Comparison of ENCODE assay signal across 2 cellular contexts in the genomic region with DNA sequence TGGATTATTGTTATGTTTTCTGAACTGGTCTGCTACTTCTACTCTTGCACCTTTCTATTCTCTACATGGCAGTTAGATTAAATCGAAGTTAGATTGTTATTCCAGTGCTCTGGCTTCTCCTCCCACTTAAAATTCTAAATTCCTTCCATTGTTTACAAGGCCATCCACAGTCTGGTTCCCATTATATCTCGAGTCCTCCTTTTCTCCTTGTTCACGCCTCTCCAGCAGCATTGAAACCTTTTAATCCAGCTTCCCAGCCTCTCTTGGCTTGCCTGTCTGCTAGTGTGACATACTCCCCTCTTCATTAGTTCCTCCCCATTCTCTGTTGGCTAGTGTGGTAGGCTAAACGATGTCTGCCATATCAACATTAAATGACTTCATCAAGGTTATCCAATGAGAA.
TF ChIP-seq lines count a peak whose summit lies in the region.

No MANE protein-coding gene starts in this region.

TF ChIP-seq in GM23338, 12 proteins besides CTCF, POLR2A, EP300 and RAD21 (continues in another document):
- TF ChIP-seq, protein P1, sequence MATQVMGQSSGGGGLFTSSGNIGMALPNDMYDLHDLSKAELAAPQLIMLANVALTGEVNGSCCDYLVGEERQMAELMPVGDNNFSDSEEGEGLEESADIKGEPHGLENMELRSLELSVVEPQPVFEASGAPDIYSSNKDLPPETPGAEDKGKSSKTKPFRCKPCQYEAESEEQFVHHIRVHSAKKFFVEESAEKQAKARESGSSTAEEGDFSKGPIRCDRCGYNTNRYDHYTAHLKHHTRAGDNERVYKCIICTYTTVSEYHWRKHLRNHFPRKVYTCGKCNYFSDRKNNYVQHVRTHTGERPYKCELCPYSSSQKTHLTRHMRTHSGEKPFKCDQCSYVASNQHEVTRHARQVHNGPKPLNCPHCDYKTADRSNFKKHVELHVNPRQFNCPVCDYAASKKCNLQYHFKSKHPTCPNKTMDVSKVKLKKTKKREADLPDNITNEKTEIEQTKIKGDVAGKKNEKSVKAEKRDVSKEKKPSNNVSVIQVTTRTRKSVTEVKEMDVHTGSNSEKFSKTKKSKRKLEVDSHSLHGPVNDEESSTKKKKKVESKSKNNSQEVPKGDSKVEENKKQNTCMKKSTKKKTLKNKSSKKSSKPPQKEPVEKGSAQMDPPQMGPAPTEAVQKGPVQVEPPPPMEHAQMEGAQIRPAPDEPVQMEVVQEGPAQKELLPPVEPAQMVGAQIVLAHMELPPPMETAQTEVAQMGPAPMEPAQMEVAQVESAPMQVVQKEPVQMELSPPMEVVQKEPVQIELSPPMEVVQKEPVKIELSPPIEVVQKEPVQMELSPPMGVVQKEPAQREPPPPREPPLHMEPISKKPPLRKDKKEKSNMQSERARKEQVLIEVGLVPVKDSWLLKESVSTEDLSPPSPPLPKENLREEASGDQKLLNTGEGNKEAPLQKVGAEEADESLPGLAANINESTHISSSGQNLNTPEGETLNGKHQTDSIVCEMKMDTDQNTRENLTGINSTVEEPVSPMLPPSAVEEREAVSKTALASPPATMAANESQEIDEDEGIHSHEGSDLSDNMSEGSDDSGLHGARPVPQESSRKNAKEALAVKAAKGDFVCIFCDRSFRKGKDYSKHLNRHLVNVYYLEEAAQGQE (IDR thresholded peaks at IDR 0.05; ENCODE audit: unreplicated experiment), result no peak
- TF ChIP-seq JUNB (IDR thresholded peaks at IDR 0.05; ENCODE audit: unreplicated experiment) (no peak), ZNF114 (CRISPR knock-in tag; IDR thresholded peaks at IDR 0.05) (no peak), CREB1 (CRISPR knock-in tag; IDR thresholded peaks at IDR 0.05; ENCODE audit: low read depth) (no peak), NANOG (IDR thresholded peaks at IDR 0.05; ENCODE audit: borderline replicate concordance) (no peak), EZH2 (IDR thresholded peaks at IDR 0.05; ENCODE audit: low read depth, unreplicated experiment) (no peak), EZH2phosphoT487 (IDR thresholded peaks at IDR 0.05; ENCODE audit: unreplicated experiment) (no peak), STAT1 (IDR thresholded peaks at IDR 0.05; ENCODE audit: unreplicated experiment) (no peak)
- TF ChIP-seq, protein P2, sequence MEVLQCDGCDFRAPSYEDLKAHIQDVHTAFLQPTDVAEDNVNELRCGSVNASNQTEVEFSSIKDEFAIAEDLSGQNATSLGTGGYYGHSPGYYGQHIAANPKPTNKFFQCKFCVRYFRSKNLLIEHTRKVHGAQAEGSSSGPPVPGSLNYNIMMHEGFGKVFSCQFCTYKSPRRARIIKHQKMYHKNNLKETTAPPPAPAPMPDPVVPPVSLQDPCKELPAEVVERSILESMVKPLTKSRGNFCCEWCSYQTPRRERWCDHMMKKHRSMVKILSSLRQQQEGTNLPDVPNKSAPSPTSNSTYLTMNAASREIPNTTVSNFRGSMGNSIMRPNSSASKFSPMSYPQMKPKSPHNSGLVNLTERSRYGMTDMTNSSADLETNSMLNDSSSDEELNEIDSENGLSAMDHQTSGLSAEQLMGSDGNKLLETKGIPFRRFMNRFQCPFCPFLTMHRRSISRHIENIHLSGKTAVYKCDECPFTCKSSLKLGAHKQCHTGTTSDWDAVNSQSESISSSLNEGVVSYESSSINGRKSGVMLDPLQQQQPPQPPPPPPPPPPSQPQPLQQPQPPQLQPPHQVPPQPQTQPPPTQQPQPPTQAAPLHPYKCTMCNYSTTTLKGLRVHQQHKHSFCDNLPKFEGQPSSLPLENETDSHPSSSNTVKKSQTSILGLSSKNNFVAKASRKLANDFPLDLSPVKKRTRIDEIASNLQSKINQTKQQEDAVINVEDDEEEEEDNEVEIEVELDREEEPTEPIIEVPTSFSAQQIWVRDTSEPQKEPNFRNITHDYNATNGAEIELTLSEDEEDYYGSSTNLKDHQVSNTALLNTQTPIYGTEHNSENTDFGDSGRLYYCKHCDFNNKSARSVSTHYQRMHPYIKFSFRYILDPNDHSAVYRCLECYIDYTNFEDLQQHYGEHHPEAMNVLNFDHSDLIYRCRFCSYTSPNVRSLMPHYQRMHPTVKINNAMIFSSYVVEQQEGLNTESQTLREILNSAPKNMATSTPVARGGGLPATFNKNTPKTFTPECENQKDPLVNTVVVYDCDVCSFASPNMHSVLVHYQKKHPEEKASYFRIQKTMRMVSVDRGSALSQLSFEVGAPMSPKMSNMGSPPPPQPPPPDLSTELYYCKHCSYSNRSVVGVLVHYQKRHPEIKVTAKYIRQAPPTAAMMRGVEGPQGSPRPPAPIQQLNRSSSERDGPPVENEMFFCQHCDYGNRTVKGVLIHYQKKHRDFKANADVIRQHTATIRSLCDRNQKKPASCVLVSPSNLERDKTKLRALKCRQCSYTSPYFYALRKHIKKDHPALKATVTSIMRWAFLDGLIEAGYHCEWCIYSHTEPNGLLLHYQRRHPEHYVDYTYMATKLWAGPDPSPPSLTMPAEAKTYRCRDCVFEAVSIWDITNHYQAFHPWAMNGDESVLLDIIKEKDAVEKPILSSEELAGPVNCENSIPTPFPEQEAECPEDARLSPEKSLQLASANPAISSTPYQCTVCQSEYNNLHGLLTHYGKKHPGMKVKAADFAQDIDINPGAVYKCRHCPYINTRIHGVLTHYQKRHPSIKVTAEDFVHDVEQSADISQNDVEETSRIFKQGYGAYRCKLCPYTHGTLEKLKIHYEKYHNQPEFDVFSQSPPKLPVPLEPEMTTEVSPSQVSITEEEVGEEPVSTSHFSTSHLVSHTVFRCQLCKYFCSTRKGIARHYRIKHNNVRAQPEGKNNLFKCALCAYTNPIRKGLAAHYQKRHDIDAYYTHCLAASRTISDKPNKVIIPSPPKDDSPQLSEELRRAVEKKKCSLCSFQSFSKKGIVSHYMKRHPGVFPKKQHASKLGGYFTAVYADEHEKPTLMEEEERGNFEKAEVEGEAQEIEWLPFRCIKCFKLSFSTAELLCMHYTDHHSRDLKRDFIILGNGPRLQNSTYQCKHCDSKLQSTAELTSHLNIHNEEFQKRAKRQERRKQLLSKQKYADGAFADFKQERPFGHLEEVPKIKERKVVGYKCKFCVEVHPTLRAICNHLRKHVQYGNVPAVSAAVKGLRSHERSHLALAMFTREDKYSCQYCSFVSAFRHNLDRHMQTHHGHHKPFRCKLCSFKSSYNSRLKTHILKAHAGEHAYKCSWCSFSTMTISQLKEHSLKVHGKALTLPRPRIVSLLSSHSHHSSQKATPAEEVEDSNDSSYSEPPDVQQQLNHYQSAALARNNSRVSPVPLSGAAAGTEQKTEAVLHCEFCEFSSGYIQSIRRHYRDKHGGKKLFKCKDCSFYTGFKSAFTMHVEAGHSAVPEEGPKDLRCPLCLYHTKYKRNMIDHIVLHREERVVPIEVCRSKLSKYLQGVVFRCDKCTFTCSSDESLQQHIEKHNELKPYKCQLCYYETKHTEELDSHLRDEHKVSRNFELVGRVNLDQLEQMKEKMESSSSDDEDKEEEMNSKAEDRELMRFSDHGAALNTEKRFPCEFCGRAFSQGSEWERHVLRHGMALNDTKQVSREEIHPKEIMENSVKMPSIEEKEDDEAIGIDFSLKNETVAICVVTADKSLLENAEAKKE (CRISPR knock-in tag; IDR thresholded peaks at IDR 0.05), result no peak
- TF ChIP-seq, protein P3, sequence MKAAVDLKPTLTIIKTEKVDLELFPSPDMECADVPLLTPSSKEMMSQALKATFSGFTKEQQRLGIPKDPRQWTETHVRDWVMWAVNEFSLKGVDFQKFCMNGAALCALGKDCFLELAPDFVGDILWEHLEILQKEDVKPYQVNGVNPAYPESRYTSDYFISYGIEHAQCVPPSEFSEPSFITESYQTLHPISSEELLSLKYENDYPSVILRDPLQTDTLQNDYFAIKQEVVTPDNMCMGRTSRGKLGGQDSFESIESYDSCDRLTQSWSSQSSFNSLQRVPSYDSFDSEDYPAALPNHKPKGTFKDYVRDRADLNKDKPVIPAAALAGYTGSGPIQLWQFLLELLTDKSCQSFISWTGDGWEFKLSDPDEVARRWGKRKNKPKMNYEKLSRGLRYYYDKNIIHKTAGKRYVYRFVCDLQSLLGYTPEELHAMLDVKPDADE (IDR thresholded peaks at IDR 0.05), result no peak

TF ChIP-seq in HEK293T, 16 proteins besides CTCF, POLR2A, EP300 and RAD21:
- TF ChIP-seq, protein P4, sequence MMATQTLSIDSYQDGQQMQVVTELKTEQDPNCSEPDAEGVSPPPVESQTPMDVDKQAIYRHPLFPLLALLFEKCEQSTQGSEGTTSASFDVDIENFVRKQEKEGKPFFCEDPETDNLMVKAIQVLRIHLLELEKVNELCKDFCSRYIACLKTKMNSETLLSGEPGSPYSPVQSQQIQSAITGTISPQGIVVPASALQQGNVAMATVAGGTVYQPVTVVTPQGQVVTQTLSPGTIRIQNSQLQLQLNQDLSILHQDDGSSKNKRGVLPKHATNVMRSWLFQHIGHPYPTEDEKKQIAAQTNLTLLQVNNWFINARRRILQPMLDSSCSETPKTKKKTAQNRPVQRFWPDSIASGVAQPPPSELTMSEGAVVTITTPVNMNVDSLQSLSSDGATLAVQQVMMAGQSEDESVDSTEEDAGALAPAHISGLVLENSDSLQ (IDR thresholded peaks at IDR 0.05), result no peak
- TF ChIP-seq FOXA1 (IDR thresholded peaks at IDR 0.05) (no peak), FOXK2 (IDR thresholded peaks at IDR 0.05) (no peak), CTBP1 (IDR thresholded peaks at IDR 0.05; ENCODE audit: borderline replicate concordance) (no peak), NFRKB (IDR thresholded peaks at IDR 0.05) (no peak), ARNT (IDR thresholded peaks at IDR 0.05) (no peak), FOXM1 (IDR thresholded peaks at IDR 0.05; ENCODE audit: borderline replicate concordance) (no peak), TARDBP (IDR thresholded peaks at IDR 0.05) (no peak)
